9 cellular contexts compared by ENCODE assay signal in the genomic region with DNA sequence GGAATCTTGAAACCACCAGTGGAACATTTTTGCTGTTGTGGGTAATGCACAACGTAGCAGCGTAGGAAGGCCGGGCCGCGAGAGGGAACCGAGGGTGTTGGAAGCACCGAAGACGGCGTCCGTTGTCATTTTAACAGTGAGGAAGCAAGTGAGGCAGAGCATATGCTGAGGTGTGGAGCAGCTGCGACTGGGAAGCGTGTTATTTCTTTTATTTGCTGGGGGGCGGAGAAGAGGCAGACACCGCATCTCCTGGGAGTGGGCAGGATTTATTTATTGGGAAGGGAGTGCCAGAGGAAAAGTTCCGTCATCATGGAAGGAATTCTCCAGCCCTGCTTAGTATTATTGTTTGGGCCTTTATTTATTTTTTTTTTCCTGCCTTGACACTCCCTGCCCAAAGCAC.
DNase-seq lines count a peak whose midpoint lies in the region; ATAC-seq and TF ChIP-seq lines count a peak whose summit lies in the region.
"Had no signal": no experiment of that assay in that cellular context is flagged by ENCODE, and none has a peak within 500 bp of the region (broad histone marks: within the 10 kb centered on the region; RNA-seq: fewer than 3 reads in every experiment).

No MANE protein-coding gene starts in this region.

- H3K27me3 ChIP-seq in fibroblast of lung (ENCODE audit: control insufficient read depth, insufficient read depth, low read length) (no peaks in the 10 kb centered on the region), thyroid gland (no peaks in the 10 kb centered on the region), BE2C (no peaks in the 10 kb centered on the region)

- intact Hi-C loops in thyroid gland (cut with DNase I): no loop called here

- no peak for TF ChIP-seq POLR2A in thyroid gland (IDR thresholded peaks at IDR 0.05)

- peak overlapping the region; percentile 29 for H2AFZ ChIP-seq in fibroblast of lung (ENCODE audit: low read length)

- H3K9me3 ChIP-seq in fibroblast of lung (ENCODE audit: control insufficient read depth, insufficient read depth, low read depth, low read length) (no peaks in the 10 kb centered on the region), thyroid gland (no peaks in the 10 kb centered on the region), BE2C (no peaks in the 10 kb centered on the region)

- H3K27me3 Mint-ChIP-seq in nephron progenitor cell (ENCODE audit: low read depth, poor library complexity): no peaks in the 10 kb centered on the region

- no peak for TF ChIP-seq CTCF in fibroblast of lung (conservative IDR thresholded peaks at IDR 0.05 in 1 of 2, IDR thresholded peaks at IDR 0.05 in 1 of 2; ENCODE audit: low read depth in 1 of 2, low read length in 2 of 2)
- TF ChIP-seq CTCF in nephron progenitor cell (IDR thresholded peaks at IDR 0.05): no peak
- TF ChIP-seq CTCF in thyroid gland (IDR thresholded peaks at IDR 0.05): no peak
- TF ChIP-seq CTCF in BE2C (IDR thresholded peaks at IDR 0.05; ENCODE audit: low read depth, low read length): no peak

- H3K27ac ChIP-seq in fibroblast of lung (ENCODE audit: insufficient read depth, low read length): no peak overlapping the region
- peak overlapping the region in 2 of 3 donors; percentile 24 to 40 for H3K27ac ChIP-seq in thyroid gland

- peak; percentile 60 for DNase-seq in NCI-H345 (lab: John Stamatoyannopoulos, UW)
- DNase-seq in fibroblast of lung (ENCODE audit: low read depth in 2 of 2): no peak
- DNase-seq in nephron progenitor cell: no peak
- DNase-seq in thyroid gland: no peak
- DNase-seq in stimulated activated CD4-positive, alpha-beta T cell treated with anti-CD3 and anti-CD28 coated beads, Interleukin-2, amount 100 ng/mL, for 24 hours: no peak
- DNase-seq in BE2C: no peak
- DNase-seq in NCI-H187 (lab: John Stamatoyannopoulos, UW): no peak
- DNase-seq: SIG-M5 had no signal

- peaks cover 85% of the 10 kb centered on the region for H3K4me1 Mint-ChIP-seq in nephron progenitor cell

- WGBS in thyroid gland, 2 donors: 85 to 89% methylated on average over 15 of the region's 15 CpGs

- H3K4me3 ChIP-seq in fibroblast of lung (replicated peaks in 1 of 4; ENCODE audit: control extremely low read depth in 1 of 4, insufficient read depth in 1 of 4, low read depth in 3 of 4, low read length in 4 of 4) (peak overlapping the region in 2 of 4 experiments; percentile 17 to 27), thyroid gland (replicated peaks in 1 of 3) (no peak overlapping the region), BE2C (ENCODE audit: low read depth, low read length) (no peak overlapping the region)

- H3K9ac ChIP-seq in fibroblast of lung (ENCODE audit: insufficient read depth, low read length): no peak overlapping the region

- H3K4me1 ChIP-seq in fibroblast of lung (ENCODE audit: control insufficient read depth, extremely low read depth, insufficient read depth, low read length) (peaks cover 2% of the 10 kb centered on the region), thyroid gland (peaks cover 0 to 8% of the 10 kb centered on the region in 2 donors), BE2C (peaks cover 42% of the 10 kb centered on the region)

- H3K4me3 Mint-ChIP-seq in nephron progenitor cell: peak overlapping the region; percentile 42

- peak overlapping the region; percentile 84 for H3K4me2 ChIP-seq in fibroblast of lung (ENCODE audit: extremely low read depth, insufficient read depth, low read length)

- no peaks in the 10 kb centered on the region for H3K36me3 ChIP-seq in fibroblast of lung (ENCODE audit: control insufficient read depth, insufficient read depth, low read length)
- no peaks in the 10 kb centered on the region for H3K36me3 ChIP-seq in thyroid gland
- no peaks in the 10 kb centered on the region for H3K36me3 ChIP-seq in BE2C

- H3K36me3 Mint-ChIP-seq in nephron progenitor cell (ENCODE audit: low read depth): peaks cover 4% of the 10 kb centered on the region

- no peak for ATAC-seq in HG03432 (IDR thresholded peaks at IDR 0.05; ENCODE audit: unreplicated experiment)

- no peaks in the 10 kb centered on the region for H4K20me1 ChIP-seq in fibroblast of lung (ENCODE audit: control insufficient read depth, extremely low read depth, insufficient read depth, low read length)

- peak overlapping the region; percentile 46 for H3K27ac Mint-ChIP-seq in nephron progenitor cell

- peaks cover 10% of the 10 kb centered on the region for H3K9me3 Mint-ChIP-seq in nephron progenitor cell

- H3K79me2 ChIP-seq in fibroblast of lung (ENCODE audit: control insufficient read depth, insufficient read depth, low read length): no peaks in the 10 kb centered on the region
